In genomic region chr15:45640610-45641009, GRCh38 we compare ENCODE assay signal across 10 cellular contexts. TPM values are rescaled to one million over a fixed set of nuclear protein-coding genes. Genes with fewer than 3 reads are reported as not detected.
DNase-seq lines count a peak whose midpoint lies in the region; ATAC-seq lines count a peak whose summit lies in the region.
"Had no signal": no experiment of that assay in that cellular context is flagged by ENCODE, and none has a peak within 500 bp of the region (broad histone marks: within the 10 kb centered on the region; RNA-seq: fewer than 3 reads in every experiment).

No MANE protein-coding gene starts in this region.

- no peak overlapping the region for H3K56ac ChIP-seq in mesendoderm (ENCODE audit: low read length)

- no peaks in the 10 kb centered on the region for H3K79me2 ChIP-seq in mesendoderm (ENCODE audit: control insufficient read depth, insufficient read depth, low read length)

- peak overlapping the region; percentile 87 to 89 for H3K27ac ChIP-seq in mucosa of rectum (ENCODE audit: low read depth in 2 of 2, low read length in 2 of 2)
- H3K27ac ChIP-seq in mesendoderm (ENCODE audit: low read depth, low read length) = no peak overlapping the region

- no peak overlapping the region for H3K4ac ChIP-seq in mesendoderm (ENCODE audit: low read depth, low read length)

- no peak overlapping the region for H2AK5ac ChIP-seq in mesendoderm (ENCODE audit: low read length)

- H3K9ac ChIP-seq in mucosa of rectum (ENCODE audit: low read depth in 1 of 2, low read length in 2 of 2) (peak overlapping the region; percentile 42 to 44), mesendoderm (ENCODE audit: low read length) (no peak overlapping the region)

- H3K4me1 ChIP-seq in mucosa of rectum (ENCODE audit: control insufficient read depth in 2 of 2, insufficient read depth in 2 of 2, low read length in 2 of 2) (peaks cover 71 to 84% of the 10 kb centered on the region in 2 donors), mesendoderm (ENCODE audit: control insufficient read depth, low read depth, low read length) (no peaks in the 10 kb centered on the region)

- H2BK120ac ChIP-seq in mesendoderm (ENCODE audit: low read depth, low read length) = no peak overlapping the region

- no peak overlapping the region for H2BK15ac ChIP-seq in mesendoderm (replicated peaks; ENCODE audit: low read depth)

- DNase-seq in A172 (ENCODE audit: low spot score) (peak; percentile 78), HT1080 (ENCODE audit: low read depth) (peak; percentile 95), dedifferentiated amniotic fluid mesenchymal stem cell (ENCODE audit: extremely low spot score) (peak; percentile 65), NCI-H1048 (lab: John Stamatoyannopoulos, UW) (no peak), mesendoderm (no peak), sciatic nerve (ENCODE audit: low spot score) (no peak)
- DNase-seq in effector CD8-positive, alpha-beta T cell (lab: John Stamatoyannopoulos, UW) = no peak
- DNase-seq: activated CD8-positive, alpha-beta memory T cell treated with anti-CD3 and anti-CD28 coated beads, Interleukin-2, amount 50 U/mL, for 48 hours; heart left ventricle had no signal

- no peak overlapping the region for H3K18ac ChIP-seq in mesendoderm (ENCODE audit: low read length)

- no CpG with 5 or more reads among the region's 2 CpGs for WGBS in mesendoderm (ENCODE audit: extremely low coverage, insufficient coverage, low lambda C conversion rate)

- no peak overlapping the region for H4K5ac ChIP-seq in mesendoderm (ENCODE audit: low read length)

- H4K8ac ChIP-seq in mesendoderm (ENCODE audit: low read depth, low read length) = no peak overlapping the region

- H3K23ac ChIP-seq in mesendoderm (ENCODE audit: low read length) = no peak overlapping the region

- H3K4me3 ChIP-seq in mucosa of rectum (ENCODE audit: low read length in 2 of 2) (peak overlapping the region; percentile 33 to 43), mesendoderm (ENCODE audit: low read length) (no peak overlapping the region)
- H3K4me3 ChIP-seq: heart left ventricle had no signal

- intact Hi-C loops in sciatic nerve (cut with DNase I) = no loop called here

- no peaks in the 10 kb centered on the region for H3K9me3 ChIP-seq in mucosa of rectum (ENCODE audit: control insufficient read depth in 2 of 2, low read length in 2 of 2)
- H3K9me3 ChIP-seq: heart left ventricle had no signal

- no peak overlapping the region for H3K4me2 ChIP-seq in mesendoderm (ENCODE audit: low read length)

- ATAC-seq in sciatic nerve = no peak

- no peak overlapping the region for H2BK5ac ChIP-seq in mesendoderm (ENCODE audit: low read length)

- H3K27me3 ChIP-seq in mucosa of rectum (ENCODE audit: control insufficient read depth in 2 of 2, insufficient read depth in 2 of 2, low read length in 2 of 2) (no peaks in the 10 kb centered on the region), mesendoderm (ENCODE audit: insufficient read depth, low read length, poor library complexity) (peaks cover 6% of the 10 kb centered on the region)
- H3K27me3 ChIP-seq: heart left ventricle had no signal

- H3K79me1 ChIP-seq in mesendoderm (ENCODE audit: low read length) = no peaks in the 10 kb centered on the region

- H3K36me3 ChIP-seq in mucosa of rectum (ENCODE audit: control insufficient read depth in 2 of 2, insufficient read depth in 2 of 2, low read length in 2 of 2) (peaks cover 0 to 2% of the 10 kb centered on the region in 2 donors), mesendoderm (ENCODE audit: control insufficient read depth, insufficient read depth, low read length) (no peaks in the 10 kb centered on the region)
- H3K36me3 ChIP-seq: heart left ventricle had no signal

RNA-seq across cellular contexts. Expression of gene SQOR, which starts 5.8 kb away (rescaled TPM):
- 19.0 and 21.7 TPM in 2 replicates for total RNA-seq in A172 (2014; rRNA removed; shearing (Covaris generic))
- 16.4 and 22.9 TPM in 2 replicates for total RNA-seq in HT1080 (2014; rRNA removed; shearing (Covaris generic))
- 23.2 and 24.2 TPM in 2 replicates for polyA plus RNA-seq in HT1080 (2015; cell fraction: cytosol; rRNA removed)
- polyA plus RNA-seq in HT1080 (2015; cell fraction: nucleus; rRNA removed) = 24.2 and 26.8 TPM in 2 replicates
- 0.25 TPM for polyA plus RNA-seq in mesendoderm (2013, experiment 1 of 2)
- 0.25 TPM for polyA plus RNA-seq in mesendoderm (2013, experiment 2 of 2)
- total RNA-seq in sciatic nerve = 48.0 TPM

RNA-seq across cellular contexts. Expression of gene BLOC1S6, which starts 53.4 kb away (rescaled TPM):
- total RNA-seq in A172 (2014; rRNA removed; shearing (Covaris generic)) = 105 and 121 TPM in 2 replicates
- total RNA-seq in HT1080 (2014; rRNA removed; shearing (Covaris generic)) = 34.9 and 46.4 TPM in 2 replicates
- 43.8 and 61.3 TPM in 2 replicates for polyA plus RNA-seq in HT1080 (2015; cell fraction: cytosol; rRNA removed)
- polyA plus RNA-seq in HT1080 (2015; cell fraction: nucleus; rRNA removed) = 19.5 and 20.2 TPM in 2 replicates
- polyA plus RNA-seq in mesendoderm (2013, experiment 1 of 2) = 31.5 TPM
- 31.6 TPM for polyA plus RNA-seq in mesendoderm (2013, experiment 2 of 2)
- 48.1 TPM for total RNA-seq in sciatic nerve

Comparison
In these comparisons a context has a peak if more than half of its experiments do, and no peak if none do; other contexts are left out.
1. DNase-seq: peak in A172 (single experiment), HT1080 (single experiment) and dedifferentiated amniotic fluid mesenchymal stem cell (single experiment); none in NCI-H1048 (single experiment), effector CD8-positive, alpha-beta T cell (single experiment), mesendoderm (single experiment) and sciatic nerve (single experiment).